Comparison of ENCODE assay signal across 12 cellular contexts in the genomic region with DNA sequence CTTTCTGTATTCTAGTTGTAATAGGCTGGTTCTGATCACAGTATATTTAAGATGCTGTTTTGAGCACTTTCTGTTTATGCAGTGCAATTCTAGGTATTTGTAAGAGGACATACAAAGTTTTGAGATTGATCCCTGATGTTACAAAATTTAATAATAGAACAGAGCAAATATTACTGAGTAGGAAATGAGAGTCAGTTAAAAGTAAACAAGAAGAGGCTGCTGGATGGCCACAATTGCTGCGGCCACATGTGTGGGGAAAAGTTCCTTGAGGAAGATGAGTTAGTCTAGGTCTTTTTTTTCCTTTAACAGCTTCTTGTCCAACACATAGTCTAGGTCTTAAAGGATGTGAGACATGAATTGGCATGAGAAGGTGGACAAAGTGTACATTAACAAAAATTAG. TPM values are rescaled to one million over a fixed set of nuclear protein-coding genes. Genes with fewer than 3 reads are reported as not detected.
DNase-seq lines count a peak whose midpoint lies in the region; ATAC-seq lines count a peak whose summit lies in the region.
"Had no signal": no experiment of that assay in that cellular context is flagged by ENCODE, and none has a peak within 500 bp of the region (broad histone marks: within the 10 kb centered on the region; RNA-seq: fewer than 3 reads in every experiment).

No MANE protein-coding gene starts in this region.

- no peaks in the 10 kb centered on the region for H3K27me3 Mint-ChIP-seq in activated T-cell treated with anti-CD3 and anti-CD28 coated beads, Interleukin-2, amount 50 U/mL, for 24 hours
- no peaks in the 10 kb centered on the region for H3K27me3 Mint-ChIP-seq in activated naive CD8-positive, alpha-beta T cell treated with anti-CD3 and anti-CD28 coated beads for 36 hours
- H3K27me3 Mint-ChIP-seq in stimulated activated naive CD8-positive, alpha-beta T cell treated with anti-CD3 and anti-CD28 coated beads, Interleukin-15, amount 100 ng/mL, for 72 hours, result no peaks in the 10 kb centered on the region

- DNase-seq in activated T-cell treated with anti-CD3 and anti-CD28 coated beads, Interleukin-2, amount 50 U/mL, for 24 hours, result no peak
- DNase-seq in activated T-cell treated with anti-CD3 and anti-CD28 coated beads for 4 hours (no peak), left lobe of liver (ENCODE audit: low spot score) (no peak), ecto neural progenitor cell (ENCODE audit: low spot score) (no peak), NCI-H187 treated with DMSO at 0.1 percent for 48 hours (lab: John Stamatoyannopoulos, UW) (no peak)
- no peak for DNase-seq in activated naive CD8-positive, alpha-beta T cell treated with anti-CD3 and anti-CD28 coated beads for 36 hours
- DNase-seq in stimulated activated naive CD8-positive, alpha-beta T cell treated with anti-CD3 and anti-CD28 coated beads, Interleukin-15, amount 100 ng/mL, for 72 hours, result no peak
- DNase-seq: activated CD4-positive, CD25-positive, alpha-beta regulatory T cell treated with anti-CD3 and anti-CD28 coated beads, Interleukin-2, amount 50 U/mL, for 72 hours; DMS79 treated with DMSO at 0.1 percent for 48 hours; left ventricle myocardium inferior; NCI-H446 had no signal

- H3K9me3 Mint-ChIP-seq in activated T-cell treated with anti-CD3 and anti-CD28 coated beads, Interleukin-2, amount 50 U/mL, for 24 hours, result no peaks in the 10 kb centered on the region
- no peaks in the 10 kb centered on the region for H3K9me3 Mint-ChIP-seq in activated naive CD8-positive, alpha-beta T cell treated with anti-CD3 and anti-CD28 coated beads for 36 hours
- H3K9me3 Mint-ChIP-seq in stimulated activated naive CD8-positive, alpha-beta T cell treated with anti-CD3 and anti-CD28 coated beads, Interleukin-15, amount 100 ng/mL, for 72 hours, result no peaks in the 10 kb centered on the region

- peak; percentile 37 for ATAC-seq in left lobe of liver
- no peak for ATAC-seq in stimulated activated naive CD8-positive, alpha-beta T cell treated with anti-CD3 and anti-CD28 coated beads, Interleukin-15, amount 100 ng/mL, for 72 hours
- ATAC-seq in GM21619 (IDR thresholded peaks at IDR 0.05; ENCODE audit: unreplicated experiment), result no peak

- peak overlapping the region; percentile 10 for H3K27ac Mint-ChIP-seq in activated T-cell treated with anti-CD3 and anti-CD28 coated beads, Interleukin-2, amount 50 U/mL, for 24 hours
- H3K27ac Mint-ChIP-seq in activated naive CD8-positive, alpha-beta T cell treated with anti-CD3 and anti-CD28 coated beads for 36 hours, result peak overlapping the region; percentile 35
- H3K27ac Mint-ChIP-seq in stimulated activated naive CD8-positive, alpha-beta T cell treated with anti-CD3 and anti-CD28 coated beads, Interleukin-15, amount 100 ng/mL, for 72 hours, result peak overlapping the region in 1 of 2 donors; percentile 29

- H3K4me1 Mint-ChIP-seq in activated T-cell treated with anti-CD3 and anti-CD28 coated beads, Interleukin-2, amount 50 U/mL, for 24 hours (ENCODE audit: low read depth), result peaks cover 63% of the 10 kb centered on the region
- peaks cover 50% of the 10 kb centered on the region for H3K4me1 Mint-ChIP-seq in activated naive CD8-positive, alpha-beta T cell treated with anti-CD3 and anti-CD28 coated beads for 36 hours
- peaks cover 76% of the 10 kb centered on the region for H3K4me1 Mint-ChIP-seq in stimulated activated naive CD8-positive, alpha-beta T cell treated with anti-CD3 and anti-CD28 coated beads, Interleukin-15, amount 100 ng/mL, for 72 hours

- peaks cover 47% of the 10 kb centered on the region for H3K36me3 Mint-ChIP-seq in activated T-cell treated with anti-CD3 and anti-CD28 coated beads, Interleukin-2, amount 50 U/mL, for 24 hours (ENCODE audit: low read depth)
- H3K36me3 Mint-ChIP-seq in activated naive CD8-positive, alpha-beta T cell treated with anti-CD3 and anti-CD28 coated beads for 36 hours, result peaks cover 23% of the 10 kb centered on the region

- no peak overlapping the region for H3K4me3 Mint-ChIP-seq in activated T-cell treated with anti-CD3 and anti-CD28 coated beads, Interleukin-2, amount 50 U/mL, for 24 hours
- peak overlapping the region; percentile 35 for H3K4me3 Mint-ChIP-seq in activated naive CD8-positive, alpha-beta T cell treated with anti-CD3 and anti-CD28 coated beads for 36 hours
- H3K4me3 Mint-ChIP-seq in stimulated activated naive CD8-positive, alpha-beta T cell treated with anti-CD3 and anti-CD28 coated beads, Interleukin-15, amount 100 ng/mL, for 72 hours, result peak overlapping the region; percentile 15 to 30

RNA-seq across cellular contexts. Expression of a gene that starts 11.3 kb away (rescaled TPM):
- total RNA-seq in activated naive CD8-positive, alpha-beta T cell treated with anti-CD3 and anti-CD28 coated beads for 36 hours, result 10 to 100 TPM; 65.9 to 66.3 TPM
- total RNA-seq in left lobe of liver, result 64.2 TPM

RNA-seq across cellular contexts. Expression of a gene that starts 24.6 kb away (rescaled TPM):
- 10 to 100 TPM; 28.6 to 29.3 TPM for total RNA-seq in activated naive CD8-positive, alpha-beta T cell treated with anti-CD3 and anti-CD28 coated beads for 36 hours
- 29.0 TPM for total RNA-seq in left lobe of liver

RNA-seq across cellular contexts. Expression of a gene that starts 39.8 kb away (rescaled TPM):
- total RNA-seq in activated naive CD8-positive, alpha-beta T cell treated with anti-CD3 and anti-CD28 coated beads for 36 hours, result 10 to 100 TPM; 55.6 to 56.4 TPM
- 13.0 TPM for total RNA-seq in left lobe of liver

RNA-seq across cellular contexts. Expression of a gene that starts 51.4 kb away (rescaled TPM):
- 10 to 100 TPM; 31.7 to 33.7 TPM for total RNA-seq in activated naive CD8-positive, alpha-beta T cell treated with anti-CD3 and anti-CD28 coated beads for 36 hours
- total RNA-seq in left lobe of liver, result 14.4 TPM
